In genomic region chr2:241981076-241981700, GRCh38 we compare ENCODE assay signal across 15 cellular contexts.
"Had no signal": no experiment of that assay in that cellular context is flagged by ENCODE, and none has a peak within 500 bp of the region (broad histone marks: within the 10 kb centered on the region; RNA-seq: fewer than 3 reads in every experiment).

No MANE protein-coding gene starts in this region.

- H3K4me3 Mint-ChIP-seq: brain; natural killer cell; stimulated activated naive B cell treated with anti-CD40 and anti-IgM and Interleukin-4, amounts not matched to agents 10 μg/mL and 1 μg/mL and 100 μg/mL, for 72 hours; T-helper 1 cell treated with Interleukin-12 subunit alpha and Interleukin-12 subunit beta and Interleukin-4 antibody, amounts not matched to agents 30 μg/mL and 1 μg/mL, for 36 hours had no signal

- H3K4me1 ChIP-seq: left ventricle myocardium inferior, thyroid gland, uterus had no signal

- ATAC-seq: activated CD4-positive, CD25-positive, alpha-beta regulatory T cell treated with anti-CD3 and anti-CD28 coated beads, Interleukin-2, amount 50 U/mL, for 24 hours; natural killer cell; stimulated activated naive B cell treated with anti-CD40 and anti-IgM and Interleukin-4, amounts not matched to agents 10 μg/mL and 1 μg/mL and 100 μg/mL, for 72 hours had no signal

- DNase-seq: activated CD4-positive, alpha-beta T cell treated with anti-CD3 and anti-CD28 coated beads, Interleukin-2, amount 50 U/mL, for 1 hour; activated T-cell treated with anti-CD3 and anti-CD28 coated beads for 4 hours; anterior cingulate cortex; central memory CD4-positive, alpha-beta T cell; erythroblast; kidney; left ventricle myocardium inferior; mesenchymal stem cell; natural killer cell; stimulated activated naive B cell treated with anti-CD40 and anti-IgM and Interleukin-4, amounts not matched to agents 10 μg/mL and 1 μg/mL and 100 μg/mL, for 72 hours; thyroid gland; uterus had no signal

- H3K27me3 Mint-ChIP-seq: stimulated activated naive B cell treated with anti-CD40 and anti-IgM and Interleukin-4, amounts not matched to agents 10 μg/mL and 1 μg/mL and 100 μg/mL, for 72 hours had no signal

- H3K36me3 Mint-ChIP-seq: natural killer cell had no signal

- H3K9me3 ChIP-seq: thyroid gland, uterus had no signal

- H3K36me3 ChIP-seq: left ventricle myocardium inferior, thyroid gland, uterus had no signal

- H3K27ac ChIP-seq: left ventricle myocardium inferior, thyroid gland, uterus had no signal

- H3K27me3 ChIP-seq: thyroid gland, uterus had no signal

- H3K27ac Mint-ChIP-seq: brain; natural killer cell; stimulated activated naive B cell treated with anti-CD40 and anti-IgM and Interleukin-4, amounts not matched to agents 10 μg/mL and 1 μg/mL and 100 μg/mL, for 72 hours; T-helper 1 cell treated with Interleukin-12 subunit alpha and Interleukin-12 subunit beta and Interleukin-4 antibody, amounts not matched to agents 30 μg/mL and 1 μg/mL, for 36 hours had no signal

- H3K9me3 Mint-ChIP-seq: brain; natural killer cell; T-helper 1 cell treated with Interleukin-12 subunit alpha and Interleukin-12 subunit beta and Interleukin-4 antibody, amounts not matched to agents 30 μg/mL and 1 μg/mL, for 36 hours had no signal

- H3K4me3 ChIP-seq: left ventricle myocardium inferior, thyroid gland, uterus had no signal
